In the genomic region with DNA sequence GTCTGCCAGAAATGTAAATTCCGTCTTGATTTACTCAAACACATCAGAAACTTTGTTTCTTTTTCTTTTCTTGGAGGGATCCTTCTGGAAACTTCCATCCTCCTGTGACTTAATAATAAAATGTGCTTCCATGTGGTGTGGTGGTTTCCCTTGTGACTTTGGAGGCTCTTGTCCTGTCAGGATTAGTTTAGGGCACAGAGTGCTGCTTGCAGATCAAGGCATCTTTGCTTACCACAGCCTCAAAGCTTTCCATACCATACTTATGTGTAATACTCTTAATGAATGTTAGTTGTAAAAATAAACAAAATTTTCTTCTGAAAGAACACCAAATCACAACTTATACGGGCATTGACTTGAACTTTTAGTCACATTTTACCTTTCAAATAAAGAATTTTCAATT, we compare ENCODE assay signal across 19 cellular contexts. TPM values are rescaled to one million over a fixed set of nuclear protein-coding genes. Genes with fewer than 3 reads are reported as not detected.
DNase-seq lines count a peak whose midpoint lies in the region; ATAC-seq and TF ChIP-seq lines count a peak whose summit lies in the region.
"Had no signal": no experiment of that assay in that cellular context is flagged by ENCODE, and none has a peak within 500 bp of the region (broad histone marks: within the 10 kb centered on the region; RNA-seq: fewer than 3 reads in every experiment).

No MANE protein-coding gene starts in this region.

- H2BK5ac ChIP-seq in IMR-90 (ENCODE audit: low read depth, low read length, poor library complexity, severe bottlenecking): no peak overlapping the region

- no peaks in the 10 kb centered on the region for H4K20me1 ChIP-seq in IMR-90 (ENCODE audit: insufficient read depth, low read length)

- ATAC-seq in IMR-90 (ENCODE audit: low read depth): peak; percentile 83
- ATAC-seq in HG03442 (IDR thresholded peaks at IDR 0.05; ENCODE audit: unreplicated experiment): no peak

- no peak overlapping the region for H3K4me3 ChIP-seq in BJ (ENCODE audit: low read depth, low read length)
- no peak overlapping the region for H3K4me3 ChIP-seq in IMR-90 (ENCODE audit: insufficient read depth, low read depth, low read length)
- no peak overlapping the region for H3K4me3 ChIP-seq in astrocyte of the spinal cord (ENCODE audit: low read depth, low read length)
- H3K4me3 ChIP-seq: HAP-1, MG63 had no signal

- intact Hi-C loops in IMR-90 (cut with micrococcal nuclease): no loop called here

- no peak overlapping the region for H3K4ac ChIP-seq in IMR-90 (ENCODE audit: low read depth, low read length)

- H3K27ac ChIP-seq in IMR-90 (ENCODE audit: insufficient read depth, low read length): no peak overlapping the region
- H3K27ac ChIP-seq: KMS-11 had no signal

- no peak overlapping the region for H2AK5ac ChIP-seq in IMR-90 (ENCODE audit: low read depth, low read length)

- dilution Hi-C loops in IMR-90 (cut with HindIII; ENCODE audit: low sequenced_read_pairs, unreplicated experiment): no loop called here

- no peak overlapping the region for H4K91ac ChIP-seq in IMR-90 (ENCODE audit: insufficient read depth, low read depth, low read length)

- no peak for TF ChIP-seq POLR2A in IMR-90 (IDR thresholded peaks at IDR 0.05; ENCODE audit: low read depth, low read length)

- H3K9ac ChIP-seq in IMR-90 (ENCODE audit: low read depth, low read length): no peak overlapping the region
- H3K9ac ChIP-seq: KMS-11 had no signal

- H4K8ac ChIP-seq in IMR-90 (ENCODE audit: low read depth in 2 of 2, low read length in 2 of 2): no peak overlapping the region

- H3K18ac ChIP-seq in IMR-90 (ENCODE audit: low read depth, low read length): no peak overlapping the region

- no peak overlapping the region for H2AK9ac ChIP-seq in IMR-90 (replicated peaks; ENCODE audit: low read depth, low read length, poor library complexity)

- CTCF ChIA-PET in BJ (lab: Yijun Ruan, JAX): no interaction called here
- CTCF ChIA-PET in IMR-90 (lab: Yijun Ruan, JAX): interaction anchor here (0.5 kb wide), 1 partner anchor 412 kb away, joined by 3 read pairs; no protein-coding TSS in a partner anchor

- H3K14ac ChIP-seq in IMR-90 (replicated peaks; ENCODE audit: low read depth, low read length): no peak overlapping the region

- no CpG with 5 or more reads among the region's 2 CpGs for WGBS in IMR-90 (ENCODE audit: extremely low coverage in 2 of 2, insufficient read length in 1 of 2), 2 experiments

- no peaks in the 10 kb centered on the region for H3K4me1 ChIP-seq in IMR-90 (ENCODE audit: control insufficient read depth, insufficient read depth, low read length)
- H3K4me1 ChIP-seq: HAP-1 had no signal

- peak; percentile 43 for DNase-seq in BJ (ENCODE audit: low read depth)
- DNase-seq in IMR-90: peak; percentile 31
- DNase-seq in astrocyte of the spinal cord (ENCODE audit: low read depth, low spot score): peak; percentile 16
- DNase-seq in myocyte (ENCODE audit: low read depth): peak; percentile 17
- no peak for DNase-seq in GM19238 (ENCODE audit: insufficient read length, low spot score)
- DNase-seq in DMS79 treated with DMSO at 0.1 percent for 48 hours (lab: John Stamatoyannopoulos, UW): no peak
- no peak for DNase-seq in HuH-7 (ENCODE audit: low spot score)
- DNase-seq: AML-193, COR-L47, MG63, NCI-H1092, NCI-H2081 treated with DMSO at 0.1 percent for 48 hours, NCI-H2227 treated with DMSO at 0.1 percent for 48 hours, NCI-H524 had no signal

- H2BK15ac ChIP-seq in IMR-90 (ENCODE audit: low read depth, low read length): no peak overlapping the region

- TF ChIP-seq CTCF in BJ (IDR thresholded peaks at IDR 0.05; ENCODE audit: insufficient read depth, low read depth, low read length): no peak
- no peak for TF ChIP-seq CTCF in IMR-90 (conservative IDR thresholded peaks at IDR 0.05; ENCODE audit: low read depth, low read length)
- no peak for TF ChIP-seq CTCF in astrocyte of the spinal cord (IDR thresholded peaks at IDR 0.05; ENCODE audit: low read depth, low read length)

- POLR2A ChIA-PET in BJ (lab: Charles Lee): no interaction called here
- POLR2A ChIA-PET in IMR-90 (lab: Charles Lee; ENCODE audit: unreplicated experiment): no interaction called here

- H2AFZ ChIP-seq in IMR-90 (replicated peaks; ENCODE audit: low read length, poor library complexity): no peak overlapping the region

- H3K27me3 ChIP-seq in BJ (ENCODE audit: control insufficient read depth, insufficient read depth, low read length) (no peaks in the 10 kb centered on the region), IMR-90 (ENCODE audit: control insufficient read depth, insufficient read depth, low read length) (no peaks in the 10 kb centered on the region)
- H3K27me3 ChIP-seq: MG63 had no signal

- no peak overlapping the region for H3K56ac ChIP-seq in IMR-90 (ENCODE audit: extremely low read depth, insufficient read depth, low read length)

- H3K9me3 ChIP-seq in IMR-90 (ENCODE audit: control insufficient read depth, insufficient read depth, low read length): no peaks in the 10 kb centered on the region
- H3K9me3 ChIP-seq: HAP-1, MG63 had no signal

- no peaks in the 10 kb centered on the region for H3K9me1 ChIP-seq in IMR-90 (ENCODE audit: insufficient read depth, low read length)

- no peak for TF ChIP-seq RAD21 in IMR-90 (IDR thresholded peaks at IDR 0.05; ENCODE audit: low read length)

- BruUV-seq in IMR-90 (replicated peaks; lab: Mats Ljungman, UMichigan): no TSS peak

- in situ Hi-C loops in IMR-90 (cut with MboI; ENCODE audit: low sequenced_read_pairs): no loop called here
- in situ Hi-C loops in astrocyte of the spinal cord (cut with HindIII; ENCODE audit: low sequenced_read_pairs): no loop called here

- H2BK20ac ChIP-seq in IMR-90 (ENCODE audit: low read depth, low read length): no peak overlapping the region

- H2BK120ac ChIP-seq in IMR-90 (ENCODE audit: low read depth, low read length): no peak overlapping the region

- H3K23ac ChIP-seq in IMR-90 (ENCODE audit: low read depth, low read length): no peak overlapping the region

- no peak overlapping the region for H4K5ac ChIP-seq in IMR-90 (ENCODE audit: low read depth, low read length)

- no peak overlapping the region for H3K4me2 ChIP-seq in IMR-90 (ENCODE audit: low read depth, low read length)
- H3K4me2 ChIP-seq: KMS-11 had no signal

- H3K79me1 ChIP-seq in IMR-90 (ENCODE audit: low read depth in 1 of 2, low read length in 2 of 2): no peaks in the 10 kb centered on the region

- H3K36me3 ChIP-seq in BJ (ENCODE audit: control insufficient read depth, insufficient read depth, low read length) (no peaks in the 10 kb centered on the region), IMR-90 (ENCODE audit: control insufficient read depth, insufficient read depth, low read length) (no peaks in the 10 kb centered on the region)
- H3K36me3 ChIP-seq: HAP-1, MG63 had no signal

TF ChIP-seq in IMR-90, 13 proteins besides CTCF, POLR2A, EP300 and RAD21:
- TF ChIP-seq NFE2L2 (IDR thresholded peaks at IDR 0.05; ENCODE audit: low read depth, low read length) (no peak), MAFK (IDR thresholded peaks at IDR 0.05; ENCODE audit: low read depth, low read length) (no peak), CHD1 (IDR thresholded peaks at IDR 0.05; ENCODE audit: low read depth, low read length) (no peak), MAZ (IDR thresholded peaks at IDR 0.05; ENCODE audit: borderline replicate concordance, low read depth, low read length) (no peak), ELK1 (IDR thresholded peaks at IDR 0.05; ENCODE audit: borderline replicate concordance, low read depth, low read length) (no peak)
- TF ChIP-seq, protein P1, sequence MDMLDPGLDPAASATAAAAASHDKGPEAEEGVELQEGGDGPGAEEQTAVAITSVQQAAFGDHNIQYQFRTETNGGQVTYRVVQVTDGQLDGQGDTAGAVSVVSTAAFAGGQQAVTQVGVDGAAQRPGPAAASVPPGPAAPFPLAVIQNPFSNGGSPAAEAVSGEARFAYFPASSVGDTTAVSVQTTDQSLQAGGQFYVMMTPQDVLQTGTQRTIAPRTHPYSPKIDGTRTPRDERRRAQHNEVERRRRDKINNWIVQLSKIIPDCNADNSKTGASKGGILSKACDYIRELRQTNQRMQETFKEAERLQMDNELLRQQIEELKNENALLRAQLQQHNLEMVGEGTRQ (IDR thresholded peaks at IDR 0.05; ENCODE audit: low read depth, low read length): no peak

RNA-seq across cellular contexts. Expression of gene GBA3, which starts 27.4 kb away (rescaled TPM):
- polyA plus RNA-seq in BJ (2011; rRNA removed) (not detected in 2 replicates), IMR-90 (2012; rRNA removed) (not detected in 2 replicates)
- not detected in 2 replicates for polyA minus RNA-seq in BJ (2011; rRNA and poly(A)+ RNA removed)
- total RNA-seq in IMR-90 (2012; rRNA removed) (not detected in 2 replicates), myocyte (not detected in 2 replicates)
- polyA plus RNA-seq in IMR-90 (2012; cell fraction: cytosol; rRNA removed): not detected in 2 replicates
- polyA plus RNA-seq in IMR-90 (2012; cell fraction: nucleus; rRNA removed; ENCODE audit: low replicate concordance): not detected in 2 replicates
- not detected for polyA plus RNA-seq in myocyte (2012)
- total RNA-seq: A673, G401 had no signal

Comparison
In these comparisons a context has a peak if more than half of its experiments do, and no peak if none do; other contexts are left out.
1. DNase-seq: peak in BJ (single experiment), IMR-90 (single experiment), astrocyte of the spinal cord (single experiment) and myocyte (single experiment); none in GM19238 (single experiment), DMS79 treated with DMSO at 0.1 percent for 48 hours (single experiment) and HuH-7 (single experiment).